Comparison of ENCODE assay signal across 34 cellular contexts in the genomic region with DNA sequence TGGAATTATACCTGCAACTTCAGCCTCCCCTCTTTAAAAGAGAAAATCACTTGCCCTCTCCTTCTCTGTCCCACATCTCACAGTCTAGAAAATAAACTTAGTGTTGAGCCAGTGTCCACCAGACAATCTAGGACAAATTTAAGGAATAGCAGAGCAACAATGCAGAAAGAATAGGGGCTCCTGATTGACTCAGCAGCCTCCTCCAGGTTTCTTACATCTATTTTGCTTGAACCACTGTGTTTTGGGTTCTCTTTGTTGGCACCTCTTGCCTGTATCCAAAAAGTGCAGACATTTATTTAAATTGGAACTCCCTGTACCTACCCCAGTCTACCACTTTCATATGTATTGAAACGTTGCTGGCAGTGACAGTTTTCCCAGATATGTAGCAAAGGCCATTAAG.
"Had no signal": no experiment of that assay in that cellular context is flagged by ENCODE, and none has a peak within 500 bp of the region (broad histone marks: within the 10 kb centered on the region; RNA-seq: fewer than 3 reads in every experiment).

No MANE protein-coding gene starts in this region.

- ATAC-seq: activated naive CD4-positive, alpha-beta T cell treated with anti-CD3 and anti-CD28 coated beads, Interleukin-2, amount 50 U/mL, for 72 hours; activated naive CD8-positive, alpha-beta T cell treated with anti-CD3 and anti-CD28 coated beads, Interleukin-2, amount 50 U/mL, for 24 hours; activated T-cell treated with anti-CD3 and anti-CD28 coated beads, Interleukin-2, amount 50 U/mL, for 4 hours; activated T-cell treated with anti-CD3 and anti-CD28 coated beads, Interleukin-2, amount 50 U/mL, for 72 hours; activated T-helper 17 cell treated with anti-CD3 and anti-CD28 coated beads, Interleukin-2, amount 50 U/mL, for 72 hours; body of pancreas had no signal

- FAIRE-seq: astrocyte, bronchial epithelial cell had no signal

- H3K27ac ChIP-seq: adrenal gland, ascending aorta, body of pancreas, brain microvascular endothelial cell, breast epithelium, cardiac muscle cell had no signal

- H3K4me3 ChIP-seq: adrenal gland, ascending aorta, body of pancreas, breast epithelium, cardiac muscle cell had no signal

- DNase-seq: activated effector memory CD4-positive, alpha-beta T cell treated with anti-CD3 and anti-CD28 coated beads, Interleukin-2, amount 50 U/mL, for 16 hours; activated effector memory CD4-positive, alpha-beta T cell treated with Interleukin-2 at 50 U/mL for 16 hours; activated gamma-delta T cell; activated gamma-delta T cell treated with Interleukin-2 at 50 U/mL for 16 hours; activated naive CD4-positive, alpha-beta T cell; activated naive CD4-positive, alpha-beta T cell treated with anti-CD3 and anti-CD28 coated beads for 36 hours; activated naive CD4-positive, alpha-beta T cell treated with anti-CD3 and anti-CD28 coated beads, Interleukin-2, amount 10 ng/mL, durations not matched to agents 7 days and 5 days; activated naive CD4-positive, alpha-beta T cell treated with anti-CD3 and anti-CD28 coated beads, Interleukin-2, amount 50 U/mL, for 16 hours; activated naive CD4-positive, alpha-beta T cell treated with Interleukin-2 at 50 U/mL for 16 hours; activated naive CD8-positive, alpha-beta T cell treated with anti-CD3 and anti-CD28 coated beads for 36 hours; activated naive CD8-positive, alpha-beta T cell treated with anti-CD3 and anti-CD28 coated beads, Interleukin-2, amount 10 ng/mL, durations not matched to agents 7 days and 5 days; activated naive CD8-positive, alpha-beta T cell treated with anti-CD3 and anti-CD28 coated beads, Interleukin-2, amount 50 U/mL, for 24 hours; activated T-cell treated with anti-CD3 and anti-CD28 coated beads, Interleukin-2, amount 50 U/mL, for 1 hour; activated T-cell treated with anti-CD3 and anti-CD28 coated beads, Interleukin-2, amount 50 U/mL, for 24 hours; activated T-cell treated with anti-CD3 and anti-CD28 coated beads, Interleukin-2, amount 50 U/mL, for 4 hours; activated T-cell treated with anti-CD3 and anti-CD28 coated beads, Interleukin-2, amount 50 U/mL, for 48 hours; activated T-cell treated with anti-CD3 and anti-CD28 coated beads, Interleukin-2, amount 50 U/mL, for 72 hours; adrenal gland; amniotic stem cell; amygdala; anterior cingulate cortex; aorta; body of pancreas; brain microvascular endothelial cell; caudate nucleus; central memory CD4-positive, alpha-beta T cell; cerebellar nuclear complex had no signal

- H3K36me3 ChIP-seq: adrenal gland, ascending aorta, brain microvascular endothelial cell, breast epithelium, cardiac muscle cell had no signal

- H3K9me3 ChIP-seq: adrenal gland, body of pancreas had no signal

- H3K27me3 ChIP-seq: adrenal gland, ascending aorta, body of pancreas, brain microvascular endothelial cell, breast epithelium, cardiac muscle cell had no signal

- H3K4me1 ChIP-seq: adrenal gland, ascending aorta, body of pancreas, breast epithelium had no signal
